In genomic region chr2:239148495-239149200, GRCh38 we compare ENCODE assay signal across 31 cellular contexts.
DNase-seq lines count a peak whose midpoint lies in the region; ATAC-seq and TF ChIP-seq lines count a peak whose summit lies in the region.
"Had no signal": no experiment of that assay in that cellular context is flagged by ENCODE, and none has a peak within 500 bp of the region (broad histone marks: within the 10 kb centered on the region; RNA-seq: fewer than 3 reads in every experiment).

No MANE protein-coding gene starts in this region.

- H3K36me3 Mint-ChIP-seq in H9 (ENCODE audit: insufficient read depth in 1 of 3, low read depth in 3 of 3): peaks cover 6 to 31% (median 29%) of the 10 kb centered on the region in 3 experiments; a peak in 6 of 7 replicates

- H3K9me3 ChIP-seq in H9 (ENCODE audit: control insufficient read depth, low read depth, low read length): no peaks in the 10 kb centered on the region
- H3K9me3 ChIP-seq in left lung: no peaks in the 10 kb centered on the region
- H3K9me3 ChIP-seq in sigmoid colon: no peaks in the 10 kb centered on the region
- H3K9me3 ChIP-seq in prostate gland: no peaks in the 10 kb centered on the region
- H3K9me3 ChIP-seq: body of pancreas, esophagus squamous epithelium, SJCRH30, thoracic aorta, uterus had no signal

- H3K4me3 Mint-ChIP-seq in H9: no peak overlapping the region
- H3K4me3 Mint-ChIP-seq: CD4-positive, alpha-beta memory T cell; mesothelial cell of epicardium; stimulated activated naive CD8-positive, alpha-beta T cell treated with anti-CD3 and anti-CD28 coated beads, Interleukin-15, Interleukin-2, amounts not matched to agents 100 ng/mL and 50 ng/mL, for 24 hours had no signal

- peak; percentile 49 for DNase-seq in activated effector memory CD4-positive, alpha-beta T cell treated with anti-CD3 and anti-CD28 coated beads, Interleukin-2, amount 50 U/mL, for 16 hours
- DNase-seq in activated effector memory CD4-positive, alpha-beta T cell treated with Interleukin-2 at 50 U/mL for 16 hours: no peak
- no peak for DNase-seq in H9
- peak; percentile 26 to 45 for DNase-seq in left lung
- peak; percentile 51 for DNase-seq in sigmoid colon
- no peak for DNase-seq in UCSD-AML1 (lab: John Stamatoyannopoulos, UW; ENCODE audit: unreplicated experiment)
- no peak for DNase-seq in prostate gland (ENCODE audit: low spot score)
- DNase-seq: activated CD4-positive, alpha-beta T cell treated with anti-CD3 and anti-CD28 coated beads for 4 hours; activated gamma-delta T cell; CD4-positive, alpha-beta memory T cell; cerebellar nuclear complex; esophagus squamous epithelium; foreskin keratinocyte; hippocampal formation; NCI-H1048; NCI-H446 treated with DMSO at 0.1 percent for 48 hours; NCI-H774; nucleus accumbens; SJCRH30; stimulated activated CD4-positive, alpha-beta T cell treated with anti-CD3 and anti-CD28 coated beads, Interleukin-1b, Interleukin-23, amount 100 ng/mL, for 48 hours; SW 1271; T1000; WERI-Rb-1 had no signal

- no peak overlapping the region for H3T11ph ChIP-seq in H9 (ENCODE audit: low read length)

- H3K27me3 ChIP-seq in H9 (ENCODE audit: insufficient read depth, low read length): no peaks in the 10 kb centered on the region
- H3K27me3 ChIP-seq in left lung: no peaks in the 10 kb centered on the region
- H3K27me3 ChIP-seq in sigmoid colon: no peaks in the 10 kb centered on the region
- H3K27me3 ChIP-seq in prostate gland (replicated peaks; ENCODE audit: insufficient read depth): no peaks in the 10 kb centered on the region
- H3K27me3 ChIP-seq: body of pancreas, esophagus squamous epithelium, foreskin keratinocyte, SJCRH30, uterus had no signal

- no peak overlapping the region for H4K8ac ChIP-seq in H9 (replicated peaks; ENCODE audit: insufficient read length, low read depth, low read length)

- no peaks in the 10 kb centered on the region; a peak in 1 of 5 replicates for H3K9me3 Mint-ChIP-seq in H9
- H3K9me3 Mint-ChIP-seq: mesothelial cell of epicardium had no signal

- TF ChIP-seq EP300 in sigmoid colon (IDR thresholded peaks at IDR 0.05): no peak

- no peaks in the 10 kb centered on the region for H3K27me3 Mint-ChIP-seq in H9 (ENCODE audit: low read depth)
- H3K27me3 Mint-ChIP-seq: CD4-positive, alpha-beta memory T cell; stimulated activated naive CD8-positive, alpha-beta T cell treated with anti-CD3 and anti-CD28 coated beads, Interleukin-15, Interleukin-2, amounts not matched to agents 100 ng/mL and 50 ng/mL, for 24 hours had no signal

- no CpG with 5 or more reads among the region's 28 CpGs for WGBS in H9 (ENCODE audit: extremely low coverage, insufficient read length, low lambda C conversion rate)
- 96% methylated on average over 28 of the region's 28 CpGs for WGBS in sigmoid colon, 2 donors
- WGBS in prostate gland: 94% methylated on average over 28 of the region's 28 CpGs

- H2BK20ac ChIP-seq in H9 (ENCODE audit: low read depth, low read length, poor library complexity, severe bottlenecking): no peak overlapping the region

- H3K14ac ChIP-seq in H9 (ENCODE audit: insufficient read depth, low read length): no peak overlapping the region

- TF ChIP-seq CTCF in H9 (conservative IDR thresholded peaks at IDR 0.05) (no peak), left lung (IDR thresholded peaks at IDR 0.05) (no peak), sigmoid colon (IDR thresholded peaks at IDR 0.05) (no peak), prostate gland (IDR thresholded peaks at IDR 0.05) (no peak)

- intact Hi-C loops in left lung (cut with DNase I) (no loop called here), sigmoid colon (cut with DNase I) (no loop called here), prostate gland (cut with DNase I) (loop anchor here (10.0 kb wide), 1 partner anchor 96 kb away; no protein-coding TSS in a partner anchor)

- no peak overlapping the region for H4K5ac ChIP-seq in H9 (ENCODE audit: insufficient read length, low read depth, low read length)

- no peak overlapping the region for H3K4ac ChIP-seq in H9 (ENCODE audit: low read depth, low read length)

- H2BK5ac ChIP-seq in H9 (ENCODE audit: insufficient read length, low read length): no peak overlapping the region

- H3K79me2 ChIP-seq in H9 (ENCODE audit: insufficient read depth, low read length): no peaks in the 10 kb centered on the region

- TF ChIP-seq POLR2A in sigmoid colon (IDR thresholded peaks at IDR 0.05) (no peak), prostate gland (IDR thresholded peaks at IDR 0.05) (no peak)

- H2BK15ac ChIP-seq in H9 (ENCODE audit: low read depth, low read length): no peak overlapping the region

- no peak overlapping the region for H3K4me2 ChIP-seq in H9 (ENCODE audit: insufficient read depth, insufficient read length, low read length)
- H3K4me2 ChIP-seq: smooth muscle cell had no signal

- H3K23ac ChIP-seq in H9 (ENCODE audit: insufficient read length, low read depth, low read length): no peak overlapping the region

- H2AK5ac ChIP-seq in H9 (ENCODE audit: insufficient read length, low read length): no peak overlapping the region

- H3K79me1 ChIP-seq in H9 (ENCODE audit: insufficient read depth, low read depth, low read length, poor library complexity, severe bottlenecking): no peaks in the 10 kb centered on the region

- H3K18ac ChIP-seq in H9 (ENCODE audit: insufficient read length, low read depth, low read length): no peak overlapping the region

- H3K23me2 ChIP-seq in H9 (ENCODE audit: insufficient read length, low read depth, low read length, poor library complexity, severe bottlenecking): no peaks in the 10 kb centered on the region

- H2AFZ ChIP-seq in H9 (ENCODE audit: low read length): no peak overlapping the region

- ATAC-seq in left lung (no peak), HG02678 (IDR thresholded peaks at IDR 0.05; ENCODE audit: unreplicated experiment) (no peak)
- ATAC-seq: body of pancreas, foreskin keratinocyte, HCT116 had no signal

- H3K4me1 ChIP-seq in H9 (ENCODE audit: insufficient read depth, low read length) (no peaks in the 10 kb centered on the region), left lung (no peaks in the 10 kb centered on the region), sigmoid colon (peaks cover 0 to 39% (median 23%) of the 10 kb centered on the region in 4 donors), prostate gland (replicated peaks) (no peaks in the 10 kb centered on the region)
- H3K4me1 ChIP-seq: body of pancreas, foreskin keratinocyte, SJCRH30 had no signal

- no peak overlapping the region for H2BK12ac ChIP-seq in H9 (ENCODE audit: insufficient read length, low read depth, low read length)

- no peaks in the 10 kb centered on the region for H3K4me1 Mint-ChIP-seq in H9
- H3K4me1 Mint-ChIP-seq: mesothelial cell of epicardium had no signal

- H3K27ac ChIP-seq in H9 (ENCODE audit: insufficient read length, low read depth, low read length) (no peak overlapping the region), left lung (no peak overlapping the region), sigmoid colon (no peak overlapping the region), prostate gland (no peak overlapping the region)
- H3K27ac ChIP-seq: body of pancreas, esophagus squamous epithelium, foreskin keratinocyte, SJCRH30, thoracic aorta, uterus, WERI-Rb-1 had no signal

- H3K27ac Mint-ChIP-seq in H9: peak overlapping the region in 2 of 3 experiments; percentile 52 to 69; a peak in 1 of 7 replicates
- H3K27ac Mint-ChIP-seq: mesothelial cell of epicardium; stimulated activated naive CD8-positive, alpha-beta T cell treated with anti-CD3 and anti-CD28 coated beads, Interleukin-15, Interleukin-2, amounts not matched to agents 100 ng/mL and 50 ng/mL, for 24 hours had no signal

- no peak overlapping the region for H3K4me3 ChIP-seq in left lung
- no peak overlapping the region for H3K4me3 ChIP-seq in sigmoid colon
- H3K4me3 ChIP-seq in prostate gland: no peak overlapping the region
- H3K4me3 ChIP-seq: body of pancreas, esophagus squamous epithelium, SJCRH30, smooth muscle cell, thoracic aorta, uterus had no signal

- H3K9ac ChIP-seq in H9 (ENCODE audit: extremely low read depth, insufficient read length, low read length): no peak overlapping the region

- H3K56ac ChIP-seq in H9 (ENCODE audit: insufficient read length, low read depth, low read length): no peak overlapping the region

- H4K91ac ChIP-seq in H9 (ENCODE audit: insufficient read length, low read depth, low read length): no peak overlapping the region

- H4K20me1 ChIP-seq in H9 (ENCODE audit: control insufficient read depth, insufficient read depth, insufficient read length): no peaks in the 10 kb centered on the region

- H3K36me3 ChIP-seq in left lung (peaks cover 0 to 80% of the 10 kb centered on the region in 2 donors), sigmoid colon (peaks cover 25 to 93% (median 35%) of the 10 kb centered on the region in 4 donors), prostate gland (peaks cover 0 to 5% of the 10 kb centered on the region in 2 donors)
- H3K36me3 ChIP-seq: SJCRH30, uterus, WERI-Rb-1 had no signal

- H2BK120ac ChIP-seq in H9 (ENCODE audit: low read depth, low read length, poor library complexity, severe bottlenecking): no peak overlapping the region

Comparison
In these comparisons a context has a peak if more than half of its experiments do, and no peak if none do; other contexts are left out.
1. DNase-seq: peak in activated effector memory CD4-positive, alpha-beta T cell treated with anti-CD3 and anti-CD28 coated beads, Interleukin-2, amount 50 U/mL, for 16 hours (single experiment), left lung (2 of 2) and sigmoid colon (single experiment); none in activated effector memory CD4-positive, alpha-beta T cell treated with Interleukin-2 at 50 U/mL for 16 hours (single experiment), H9 (single experiment), UCSD-AML1 (single experiment) and prostate gland (single experiment).